ENCODE assay signal across 9 cellular contexts in the genomic region with DNA sequence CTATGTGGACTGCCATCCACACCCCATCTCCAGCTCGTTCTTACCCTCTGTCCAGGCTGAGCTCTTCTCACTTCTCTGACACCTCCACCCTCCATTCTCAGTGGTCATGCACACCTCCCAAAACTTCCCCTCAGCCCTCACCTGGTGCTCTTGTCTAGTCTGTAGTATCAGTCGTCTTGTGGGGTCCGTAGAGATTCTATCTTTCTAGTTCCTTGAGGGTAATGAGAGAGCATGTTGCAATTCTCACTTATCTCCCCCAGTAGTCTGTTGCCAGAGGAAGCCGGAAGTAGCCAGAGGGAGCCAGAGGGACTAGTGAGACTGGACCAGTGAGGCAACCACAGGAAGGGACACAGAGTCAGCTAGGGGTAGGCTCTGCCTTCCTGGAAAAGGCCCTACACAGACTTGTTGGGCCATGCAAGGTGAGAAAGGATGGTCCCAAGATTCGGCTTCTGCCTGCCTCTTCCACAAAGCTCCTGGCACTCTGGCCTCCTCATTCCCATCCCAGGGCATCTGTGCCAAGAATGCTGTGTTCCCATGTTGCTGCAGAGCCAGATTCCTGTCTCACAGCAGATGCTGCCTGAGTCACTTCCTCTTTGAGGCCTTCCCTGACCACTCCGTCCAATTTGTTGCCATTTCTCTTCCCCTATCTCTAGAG. TPM values are rescaled to one million over a fixed set of nuclear protein-coding genes. Genes with fewer than 3 reads are reported as not detected.
DNase-seq lines count a peak whose midpoint lies in the region; ATAC-seq, FAIRE-seq and TF ChIP-seq lines count a peak whose summit lies in the region.
"Had no signal": no experiment of that assay in that cellular context is flagged by ENCODE, and none has a peak within 500 bp of the region (broad histone marks: within the 10 kb centered on the region; RNA-seq: fewer than 3 reads in every experiment).

No MANE protein-coding gene starts in this region.

- POLR2A ChIA-PET in activated CD4-positive, alpha-beta memory T cell treated with anti-CD3 and anti-CD28 coated beads for 36 hours (lab: Charles Lee): interaction anchor here (0.6 kb wide), 1 partner anchor 142 kb away, joined by 3 read pairs; no protein-coding TSS in a partner anchor

- peaks cover 0 to 4% of the 10 kb centered on the region in 2 donors for H3K4me1 ChIP-seq in left lung
- H3K4me1 ChIP-seq in kidney (ENCODE audit: control insufficient read depth in 1 of 2, insufficient read depth in 1 of 2, low read depth in 1 of 2, low read length in 2 of 2): no peaks in the 10 kb centered on the region

- H3K9ac ChIP-seq in kidney (ENCODE audit: low read length in 2 of 2): no peak overlapping the region

- no peak overlapping the region for H3K27ac Mint-ChIP-seq in activated CD4-positive, alpha-beta memory T cell treated with anti-CD3 and anti-CD28 coated beads for 36 hours

- CTCF ChIA-PET in activated CD4-positive, alpha-beta memory T cell treated with anti-CD3 and anti-CD28 coated beads for 36 hours (lab: Charles Lee): no interaction called here

- H3K9me3 ChIP-seq in left lung: no peaks in the 10 kb centered on the region
- H3K9me3 ChIP-seq in kidney (ENCODE audit: control insufficient read depth in 1 of 2, low read length in 2 of 2): no peaks in the 10 kb centered on the region

- H3K27ac ChIP-seq in left lung: no peak overlapping the region
- no peak overlapping the region for H3K27ac ChIP-seq in kidney (ENCODE audit: low read depth in 2 of 2, low read length in 2 of 2)

- H3K27me3 ChIP-seq in left lung: no peaks in the 10 kb centered on the region

- H3K4me3 Mint-ChIP-seq in activated CD4-positive, alpha-beta memory T cell treated with anti-CD3 and anti-CD28 coated beads for 36 hours: no peak overlapping the region

- no peaks in the 10 kb centered on the region for H3K9me3 Mint-ChIP-seq in activated CD4-positive, alpha-beta memory T cell treated with anti-CD3 and anti-CD28 coated beads for 36 hours

- H3K4me3 ChIP-seq in astrocyte of the spinal cord (ENCODE audit: low read depth, low read length) (no peak overlapping the region), left lung (no peak overlapping the region), kidney (ENCODE audit: low read length in 2 of 2) (no peak overlapping the region)

- ATAC-seq in left lung: peak; percentile 54

- in situ Hi-C loops in astrocyte of the spinal cord (cut with HindIII; ENCODE audit: low sequenced_read_pairs): no loop called here

- no peak for FAIRE-seq in kidney (lab: Jason Lieb, UNC)

- H3K36me3 Mint-ChIP-seq in activated CD4-positive, alpha-beta memory T cell treated with anti-CD3 and anti-CD28 coated beads for 36 hours: no peaks in the 10 kb centered on the region

- H3K36me3 ChIP-seq in left lung (no peaks in the 10 kb centered on the region), kidney (ENCODE audit: control insufficient read depth in 1 of 2, insufficient read depth in 2 of 2, low read length in 2 of 2) (no peaks in the 10 kb centered on the region)

- H3K4me1 Mint-ChIP-seq in activated CD4-positive, alpha-beta memory T cell treated with anti-CD3 and anti-CD28 coated beads for 36 hours (ENCODE audit: low read depth): peaks cover 3% of the 10 kb centered on the region

- TF ChIP-seq CTCF in astrocyte of the spinal cord (IDR thresholded peaks at IDR 0.05; ENCODE audit: low read depth, low read length) (peak; percentile 22), left lung (IDR thresholded peaks at IDR 0.05) (no peak), kidney (IDR thresholded peaks at IDR 0.05; ENCODE audit: borderline replicate concordance, extremely low read depth, insufficient read depth) (no peak)

- intact Hi-C loops in left lung (cut with DNase I): no loop called here
- intact Hi-C loops in kidney (cut with DNase I): no loop called here
- intact Hi-C loops in activated CD4-positive, alpha-beta memory T cell treated with anti-CD3 and anti-CD28 coated beads for 36 hours (cut with micrococcal nuclease): no loop called here

- peak; percentile 89 for DNase-seq in AG20443 (ENCODE audit: low spot score)
- peak; percentile 38 for DNase-seq in HuH-7 (ENCODE audit: low spot score)
- peak; percentile 86 for DNase-seq in astrocyte of the spinal cord (ENCODE audit: low read depth, low spot score)
- peak in 1 of 2 donors; percentile 30 for DNase-seq in left lung
- DNase-seq in kidney: no peak
- no peak for DNase-seq in activated naive CD4-positive, alpha-beta T cell (lab: John Stamatoyannopoulos, UW)
- DNase-seq in central memory CD4-positive, alpha-beta T cell: no peak
- DNase-seq in activated CD4-positive, alpha-beta memory T cell treated with anti-CD3 and anti-CD28 coated beads for 36 hours: no peak
- DNase-seq: activated CD4-positive, alpha-beta T cell treated with anti-CD3 and anti-CD28 coated beads, Interleukin-2, amount 50 U/mL, for 48 hours had no signal

- no peaks in the 10 kb centered on the region for H3K27me3 Mint-ChIP-seq in activated CD4-positive, alpha-beta memory T cell treated with anti-CD3 and anti-CD28 coated beads for 36 hours

RNA-seq across cellular contexts. Expression of a gene that starts 50.6 kb away (rescaled TPM):
- total RNA-seq in left lung (10 to 100 TPM; 11.3 to 18.8 TPM), kidney (23.7 TPM)
- polyA plus RNA-seq in kidney (ENCODE audit: insufficient read depth, low read depth, low replicate concordance): 9.0 TPM
- 100 to 1,000 TPM; 171 to 176 TPM for total RNA-seq in activated CD4-positive, alpha-beta memory T cell treated with anti-CD3 and anti-CD28 coated beads for 36 hours

Comparison
In these comparisons a context has a peak if more than half of its experiments do, and no peak if none do; other contexts are left out.
1. DNase-seq: peak in AG20443 (single experiment), HuH-7 (single experiment) and astrocyte of the spinal cord (single experiment); none in kidney (single experiment), activated naive CD4-positive, alpha-beta T cell (0 of 4), central memory CD4-positive, alpha-beta T cell (single experiment) and activated CD4-positive, alpha-beta memory T cell treated with anti-CD3 and anti-CD28 coated beads for 36 hours (single experiment).